26 cellular contexts compared by ENCODE assay signal in genomic region chr11:95193541-95193940, GRCh38.
"Had no signal": no experiment of that assay in that cellular context is flagged by ENCODE, and none has a peak within 500 bp of the region (broad histone marks: within the 10 kb centered on the region; RNA-seq: fewer than 3 reads in every experiment).

No MANE protein-coding gene starts in this region.

- H3K36me3 ChIP-seq: colonic mucosa, ovary, right lobe of liver had no signal

- DNase-seq: activated CD4-positive, alpha-beta T cell treated with anti-CD3 and anti-CD28 coated beads, Interleukin-2, amount 10 ng/mL, durations not matched to agents 7 days and 5 days; activated gamma-delta T cell treated with Interleukin-2 at 50 U/mL for 16 hours; adrenal gland; aorta; body of pancreas; colonic mucosa; effector CD8-positive, alpha-beta T cell; foreskin fibroblast; head of caudate nucleus; hippocampal formation; kidney; midbrain; naive thymus-derived CD4-positive, alpha-beta T cell; ovary; right lobe of liver; stimulated activated CD4-positive, alpha-beta T cell treated with anti-CD3 and anti-CD28 coated beads, Interleukin-12 subunit alpha, Interleukin-12 subunit beta, amount 100 ng/mL, for 4 hours; stimulated activated CD4-positive, alpha-beta T cell treated with anti-CD3 and anti-CD28 coated beads, Interleukin-4, amount 100 ng/mL, for 1 hour; substantia nigra; T-helper 1 cell had no signal

- ATAC-seq: activated T-helper 17 cell treated with anti-CD3 and anti-CD28 coated beads, Interleukin-2, amount 50 U/mL, for 72 hours; body of pancreas; naive thymus-derived CD4-positive, alpha-beta T cell had no signal

- H3K4me1 ChIP-seq: adrenal gland, colonic mucosa, right lobe of liver had no signal

- H3K27me3 ChIP-seq: adrenal gland, body of pancreas, colonic mucosa, ovary, right lobe of liver, vagina had no signal

- FAIRE-seq: endothelial cell of umbilical vein, kidney had no signal

- H3K27ac ChIP-seq: adrenal gland, body of pancreas, colonic mucosa, ovary, right lobe of liver, vagina had no signal

- H3K9me3 ChIP-seq: adrenal gland, body of pancreas, colonic mucosa, ovary, right lobe of liver, vagina had no signal

- H3K27me3 Mint-ChIP-seq: activated CD4-positive, alpha-beta T cell treated with anti-CD3 and anti-CD28 coated beads, Interleukin-2, amount 10 ng/mL, durations not matched to agents 7 days and 5 days; activated T-helper 17 cell treated with anti-CD3 and anti-CD28 coated beads, Interleukin-2, amount 50 U/mL, for 72 hours; naive thymus-derived CD4-positive, alpha-beta T cell; progenitor cell of endocrine pancreas; stimulated activated naive CD8-positive, alpha-beta T cell treated with anti-CD3 and anti-CD28 coated beads, Interleukin-15, Interleukin-2, amounts not matched to agents 100 ng/mL and 50 ng/mL, for 24 hours; type B pancreatic cell had no signal

- H3K27ac Mint-ChIP-seq: activated CD4-positive, alpha-beta T cell treated with anti-CD3 and anti-CD28 coated beads, Interleukin-2, amount 10 ng/mL, durations not matched to agents 7 days and 5 days; activated naive CD4-positive, alpha-beta T cell treated with anti-CD3 and anti-CD28 coated beads, Interleukin-2, amount 50 U/mL, for 72 hours; activated T-helper 17 cell treated with anti-CD3 and anti-CD28 coated beads, Interleukin-2, amount 50 U/mL, for 72 hours; progenitor cell of endocrine pancreas; stimulated activated naive CD8-positive, alpha-beta T cell treated with anti-CD3 and anti-CD28 coated beads, Interleukin-15, Interleukin-2, amounts not matched to agents 100 ng/mL and 50 ng/mL, for 24 hours; type B pancreatic cell had no signal

- H3K9me3 Mint-ChIP-seq: activated CD4-positive, alpha-beta T cell treated with anti-CD3 and anti-CD28 coated beads, Interleukin-2, amount 10 ng/mL, durations not matched to agents 7 days and 5 days; activated T-helper 17 cell treated with anti-CD3 and anti-CD28 coated beads, Interleukin-2, amount 50 U/mL, for 72 hours; naive thymus-derived CD4-positive, alpha-beta T cell; stimulated activated naive CD8-positive, alpha-beta T cell treated with anti-CD3 and anti-CD28 coated beads, Interleukin-15, Interleukin-2, amounts not matched to agents 100 ng/mL and 50 ng/mL, for 24 hours; type B pancreatic cell had no signal

- H3K4me3 Mint-ChIP-seq: activated CD4-positive, alpha-beta T cell treated with anti-CD3 and anti-CD28 coated beads, Interleukin-2, amount 10 ng/mL, durations not matched to agents 7 days and 5 days; activated T-helper 17 cell treated with anti-CD3 and anti-CD28 coated beads, Interleukin-2, amount 50 U/mL, for 72 hours; naive thymus-derived CD4-positive, alpha-beta T cell; stimulated activated naive CD8-positive, alpha-beta T cell treated with anti-CD3 and anti-CD28 coated beads, Interleukin-15, Interleukin-2, amounts not matched to agents 100 ng/mL and 50 ng/mL, for 24 hours; type B pancreatic cell had no signal

- H3K4me3 ChIP-seq: adrenal gland, body of pancreas, colonic mucosa, ovary, right lobe of liver, vagina had no signal
